In genomic region chr10:101451589-101452190, GRCh38 we compare ENCODE assay signal across 11 cellular contexts.
"Had no signal": no experiment of that assay in that cellular context is flagged by ENCODE, and none has a peak within 500 bp of the region (broad histone marks: within the 10 kb centered on the region; RNA-seq: fewer than 3 reads in every experiment).

No MANE protein-coding gene starts in this region.

- H3K4me3 ChIP-seq: breast epithelium, transverse colon had no signal

- H3K36me3 Mint-ChIP-seq: activated naive CD8-positive, alpha-beta T cell treated with anti-CD3 and anti-CD28 coated beads for 36 hours; naive thymus-derived CD4-positive, alpha-beta T cell; stimulated activated naive B cell treated with anti-CD40 and anti-IgM and Interleukin-4, amounts not matched to agents 10 μg/mL and 1 μg/mL and 100 μg/mL, for 72 hours had no signal

- H3K27me3 Mint-ChIP-seq: activated naive CD8-positive, alpha-beta T cell treated with anti-CD3 and anti-CD28 coated beads for 36 hours; stimulated activated naive B cell treated with anti-CD40 and anti-IgM and Interleukin-4, amounts not matched to agents 10 μg/mL and 1 μg/mL and 100 μg/mL, for 72 hours had no signal

- H3K27ac ChIP-seq: breast epithelium, foreskin keratinocyte, transverse colon had no signal

- H3K4me3 Mint-ChIP-seq: activated CD4-positive, alpha-beta memory T cell treated with anti-CD3 and anti-CD28 coated beads, Interleukin-2, amount 10 ng/mL, durations not matched to agents 7 days and 5 days; activated naive CD8-positive, alpha-beta T cell treated with anti-CD3 and anti-CD28 coated beads for 36 hours; activated T-cell treated with anti-CD3 and anti-CD28 coated beads, Interleukin-2, amount 50 U/mL, for 72 hours; stimulated activated naive B cell treated with anti-CD40 and anti-IgM and Interleukin-4, amounts not matched to agents 10 μg/mL and 1 μg/mL and 100 μg/mL, for 72 hours had no signal

- DNase-seq: activated CD4-positive, alpha-beta memory T cell treated with anti-CD3 and anti-CD28 coated beads, Interleukin-2, amount 10 ng/mL, durations not matched to agents 7 days and 5 days; activated CD8-positive, alpha-beta memory T cell treated with anti-CD3 and anti-CD28 coated beads, Interleukin-2, amount 50 U/mL, for 4 hours; activated gamma-delta T cell treated with Interleukin-2 at 50 U/mL for 16 hours; activated naive CD8-positive, alpha-beta T cell treated with anti-CD3 and anti-CD28 coated beads for 36 hours; activated T-cell treated with anti-CD3 and anti-CD28 coated beads, Interleukin-2, amount 50 U/mL, for 72 hours; foreskin keratinocyte; naive thymus-derived CD4-positive, alpha-beta T cell; stimulated activated CD4-positive, alpha-beta T cell treated with anti-CD3 and anti-CD28 coated beads, Interleukin-2, amount 100 ng/mL, for 24 hours; stimulated activated naive B cell treated with anti-CD40 and anti-IgM and Interleukin-4, amounts not matched to agents 10 μg/mL and 1 μg/mL and 100 μg/mL, for 72 hours; transverse colon had no signal

- H3K9me3 Mint-ChIP-seq: activated CD4-positive, alpha-beta memory T cell treated with anti-CD3 and anti-CD28 coated beads, Interleukin-2, amount 10 ng/mL, durations not matched to agents 7 days and 5 days; activated naive CD8-positive, alpha-beta T cell treated with anti-CD3 and anti-CD28 coated beads for 36 hours; activated T-cell treated with anti-CD3 and anti-CD28 coated beads, Interleukin-2, amount 50 U/mL, for 72 hours; naive thymus-derived CD4-positive, alpha-beta T cell; stimulated activated naive B cell treated with anti-CD40 and anti-IgM and Interleukin-4, amounts not matched to agents 10 μg/mL and 1 μg/mL and 100 μg/mL, for 72 hours had no signal

- H3K27me3 ChIP-seq: breast epithelium, foreskin keratinocyte, transverse colon had no signal

- H3K36me3 ChIP-seq: breast epithelium, transverse colon had no signal

- H3K9me3 ChIP-seq: breast epithelium, transverse colon had no signal

- H3K4me1 ChIP-seq: foreskin keratinocyte had no signal

- H3K27ac Mint-ChIP-seq: activated CD4-positive, alpha-beta memory T cell treated with anti-CD3 and anti-CD28 coated beads, Interleukin-2, amount 10 ng/mL, durations not matched to agents 7 days and 5 days; activated naive CD8-positive, alpha-beta T cell treated with anti-CD3 and anti-CD28 coated beads for 36 hours; activated T-cell treated with anti-CD3 and anti-CD28 coated beads, Interleukin-2, amount 50 U/mL, for 72 hours; naive thymus-derived CD4-positive, alpha-beta T cell; stimulated activated naive B cell treated with anti-CD40 and anti-IgM and Interleukin-4, amounts not matched to agents 10 μg/mL and 1 μg/mL and 100 μg/mL, for 72 hours had no signal
